ENCODE assay signal across 8 cellular contexts in the genomic region with DNA sequence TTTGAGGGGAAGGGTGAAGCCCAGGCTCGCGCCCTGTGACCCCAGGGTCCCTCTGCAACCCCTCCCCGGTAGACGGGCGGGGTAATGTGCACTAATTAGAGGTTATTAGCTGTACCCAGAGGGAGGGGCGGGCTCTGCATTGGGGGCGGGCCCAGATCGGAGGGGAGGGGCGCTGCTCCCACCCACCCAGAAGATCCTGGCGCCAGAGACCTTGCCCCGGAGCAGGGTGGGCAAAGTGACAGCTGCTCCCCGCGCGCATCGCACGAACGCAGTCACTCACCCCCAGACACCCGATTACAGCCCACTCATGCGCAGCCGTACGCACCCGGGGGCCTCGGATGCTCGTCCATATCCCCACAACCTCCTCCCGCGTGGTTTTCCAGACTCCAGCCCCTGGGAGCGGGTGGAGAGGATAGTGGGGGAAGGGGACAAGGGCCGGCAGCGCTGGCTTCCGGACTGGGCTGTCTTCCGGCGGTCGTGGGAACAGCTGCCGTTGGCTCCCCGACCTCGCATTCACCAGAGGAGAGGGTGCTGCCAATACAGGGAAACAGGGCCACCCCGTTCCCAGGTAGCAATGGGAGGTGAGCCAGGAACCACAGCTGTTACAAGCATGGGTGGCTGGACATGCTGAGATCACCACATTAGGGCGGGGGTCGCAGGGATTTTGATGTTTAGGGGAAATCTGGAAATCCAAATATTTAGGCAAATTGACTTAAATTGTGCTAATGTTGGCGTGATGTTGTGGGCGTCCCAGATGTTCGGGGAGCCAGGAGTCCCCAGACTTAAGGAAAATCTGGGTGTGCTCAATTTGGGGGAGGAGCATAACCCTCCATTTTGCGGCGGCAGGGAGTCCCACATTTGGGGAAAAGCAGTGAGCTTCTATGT. TPM values are rescaled to one million over a fixed set of nuclear protein-coding genes. Genes with fewer than 3 reads are reported as not detected.
DNase-seq lines count a peak whose midpoint lies in the region; ATAC-seq, FAIRE-seq and TF ChIP-seq lines count a peak whose summit lies in the region.

No MANE protein-coding gene starts in this region.

- peaks cover 20% of the 10 kb centered on the region for H3K4me1 ChIP-seq in SJCRH30

- H3K27ac Mint-ChIP-seq in IgD-negative memory B cell: peak overlapping the region; percentile 92 to 97 (median 95)

- TF ChIP-seq CTCF in bronchial epithelial cell (IDR thresholded peaks at IDR 0.05; ENCODE audit: insufficient read depth, low read length, severe bottlenecking): no peak

- H3K4me1 Mint-ChIP-seq in IgD-negative memory B cell: peaks cover 20 to 29% (median 22%) of the 10 kb centered on the region in 3 donors

- H3K36me3 ChIP-seq in SJCRH30 (no peaks in the 10 kb centered on the region), bronchial epithelial cell (ENCODE audit: control insufficient read depth, insufficient read depth, low read length) (peaks cover 3% of the 10 kb centered on the region)

- DNase-seq in DMS79 (lab: John Stamatoyannopoulos, UW) (peak; percentile 82), SJCRH30 (peak; percentile 94 to 96), bronchial epithelial cell (ENCODE audit: low read depth) (peak; percentile 60)

- H3K27me3 Mint-ChIP-seq in IgD-negative memory B cell: no peaks in the 10 kb centered on the region

- H3K9me3 ChIP-seq in SJCRH30 (replicated peaks): no peaks in the 10 kb centered on the region

- peak overlapping the region; percentile 82 to 96 (median 92) for H3K4me3 Mint-ChIP-seq in IgD-negative memory B cell

- no peaks in the 10 kb centered on the region for H3K9me3 Mint-ChIP-seq in IgD-negative memory B cell

- H3K27me3 ChIP-seq in SJCRH30 (no peaks in the 10 kb centered on the region), bronchial epithelial cell (ENCODE audit: control insufficient read depth, insufficient read depth, low read length) (no peaks in the 10 kb centered on the region)

- H3K27ac ChIP-seq in SJCRH30 (peak overlapping the region; percentile 96), skin epidermis (peak overlapping the region; percentile 71 to 99 (median 96))

- no peak for ATAC-seq in GM21381 (IDR thresholded peaks at IDR 0.05; ENCODE audit: unreplicated experiment)
- no peak for ATAC-seq in HG02759 (IDR thresholded peaks at IDR 0.05; ENCODE audit: unreplicated experiment)

- FAIRE-seq in bronchial epithelial cell (lab: Jason Lieb, UNC) (no peak), islet of Langerhans (lab: Jason Lieb, UNC) (peak; percentile 68)

- H3K36me3 Mint-ChIP-seq in IgD-negative memory B cell: no peaks in the 10 kb centered on the region

- H3K4me3 ChIP-seq in SJCRH30 (peak overlapping the region; percentile 60), bronchial epithelial cell (ENCODE audit: low read depth, low read length) (peak overlapping the region; percentile 76), skin epidermis (peak overlapping the region; percentile 39 to 60 (median 53))

RNA-seq across cellular contexts. Expression of gene HOOK2, which starts 2.9 kb away (rescaled TPM):
- polyA plus RNA-seq in IgD-negative memory B cell: 6.6 TPM
- 14.1 and 19.0 TPM in 2 replicates for total RNA-seq in SJCRH30 (2014; rRNA removed; shearing (Covaris generic))
- 52.5 and 58.7 TPM in 2 replicates for total RNA-seq in bronchial epithelial cell

RNA-seq across cellular contexts. Expression of gene JUNB, which starts 13.0 kb away (rescaled TPM):
- 955 TPM for polyA plus RNA-seq in IgD-negative memory B cell
- 34.8 and 39.7 TPM in 2 replicates for total RNA-seq in SJCRH30 (2014; rRNA removed; shearing (Covaris generic))
- total RNA-seq in bronchial epithelial cell: 158 and 179 TPM in 2 replicates

RNA-seq across cellular contexts. Expression of gene PRDX2, which starts 23.3 kb away (rescaled TPM):
- 195 TPM for polyA plus RNA-seq in IgD-negative memory B cell
- 55.9 and 64.6 TPM in 2 replicates for total RNA-seq in SJCRH30 (2014; rRNA removed; shearing (Covaris generic))
- total RNA-seq in bronchial epithelial cell: 148 and 157 TPM in 2 replicates

RNA-seq across cellular contexts. Expression of gene THSD8, which starts 23.6 kb away (rescaled TPM):
- 6.4 TPM for polyA plus RNA-seq in IgD-negative memory B cell
- not detected in 2 replicates for total RNA-seq in SJCRH30 (2014; rRNA removed; shearing (Covaris generic))
- not detected in 2 replicates for total RNA-seq in bronchial epithelial cell

RNA-seq across cellular contexts. Expression of gene BEST2, which starts 26.7 kb away (rescaled TPM):
- polyA plus RNA-seq in IgD-negative memory B cell: not detected
- total RNA-seq in SJCRH30 (2014; rRNA removed; shearing (Covaris generic)): 0.04 and 0.10 TPM in 2 replicates
- not detected in 2 replicates for total RNA-seq in bronchial epithelial cell
